In the genomic region with DNA sequence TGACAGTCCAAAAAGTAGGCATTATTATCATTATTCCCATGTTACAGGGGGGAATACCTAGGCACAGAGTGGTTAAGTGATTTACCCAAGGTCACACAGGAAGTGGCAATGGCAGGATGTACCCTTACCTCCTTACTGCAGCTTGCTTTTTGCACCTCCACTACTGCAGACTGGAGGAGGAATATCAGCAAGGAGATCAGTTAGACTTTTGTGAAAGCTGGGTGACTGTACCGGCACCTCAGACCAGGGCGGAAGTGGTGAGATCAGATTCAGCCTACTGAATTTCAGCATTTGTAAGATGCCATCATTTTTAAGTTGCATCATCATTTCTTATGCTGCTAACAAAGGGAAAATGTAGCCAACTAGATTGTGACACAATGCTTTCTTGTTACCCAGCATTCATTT, we compare ENCODE assay signal across 9 cellular contexts. TPM values are rescaled to one million over a fixed set of nuclear protein-coding genes. Genes with fewer than 3 reads are reported as not detected.
DNase-seq lines count a peak whose midpoint lies in the region; ATAC-seq and TF ChIP-seq lines count a peak whose summit lies in the region.
"Had no signal": no experiment of that assay in that cellular context is flagged by ENCODE, and none has a peak within 500 bp of the region (broad histone marks: within the 10 kb centered on the region; RNA-seq: fewer than 3 reads in every experiment).

No MANE protein-coding gene starts in this region.

- TF ChIP-seq CTCF in fibroblast of the aortic adventitia (IDR thresholded peaks at IDR 0.05; ENCODE audit: insufficient read depth, low read length) (no peak), OCI-LY7 (conservative IDR thresholded peaks at IDR 0.05; ENCODE audit: low read length) (no peak)

- H4K20me1 ChIP-seq in OCI-LY7 (ENCODE audit: insufficient read depth, low read length) = no peaks in the 10 kb centered on the region

- no peaks in the 10 kb centered on the region for H3K9me2 ChIP-seq in OCI-LY7 (ENCODE audit: insufficient read depth, low read length)

- H3K36me3 ChIP-seq in OCI-LY7 (ENCODE audit: insufficient read depth, low read length) = no peaks in the 10 kb centered on the region

- H3K4me3 ChIP-seq in fibroblast of the aortic adventitia (ENCODE audit: low read depth, low read length) (no peak overlapping the region), OCI-LY7 (ENCODE audit: low read depth, low read length, poor library complexity, severe bottlenecking) (no peak overlapping the region)

- no peaks in the 10 kb centered on the region for H3K4me1 ChIP-seq in OCI-LY7 (ENCODE audit: insufficient read depth, low read length, poor library complexity, severe bottlenecking)

- POLR2A ChIA-PET in OCI-LY7 (lab: Charles Lee) = interaction anchor here (1.4 kb wide), 1 partner anchor 17 kb away, joined by 4 read pairs; no protein-coding TSS in a partner anchor

- H3K9me3 ChIP-seq in OCI-LY7 (ENCODE audit: low read length) = no peaks in the 10 kb centered on the region

- H2AFZ ChIP-seq in OCI-LY7 (ENCODE audit: low read length) = no peak overlapping the region

- ATAC-seq in GM19023 (IDR thresholded peaks at IDR 0.05; ENCODE audit: unreplicated experiment) (no peak), HG03442 (IDR thresholded peaks at IDR 0.05; ENCODE audit: unreplicated experiment) (no peak)

- H3K27ac ChIP-seq in OCI-LY7 (ENCODE audit: low read depth, low read length, poor library complexity, severe bottlenecking) = no peak overlapping the region

- BruUV-seq in OCI-LY7 (replicated peaks; lab: Mats Ljungman, UMichigan) = no TSS peak

- no peaks in the 10 kb centered on the region for H3K79me2 ChIP-seq in OCI-LY7 (ENCODE audit: insufficient read depth, low read depth, low read length)

- CTCF ChIA-PET in OCI-LY7 (lab: Charles Lee; ENCODE audit: unreplicated experiment) = no interaction called here

- DNase-seq in MV-4-11 (lab: John Stamatoyannopoulos, UW) = peak; percentile 94
- peak; percentile 70 for DNase-seq in activated CD8-positive, alpha-beta memory T cell treated with anti-CD3 and anti-CD28 coated beads, Interleukin-2, amount 50 U/mL, for 4 hours
- DNase-seq in fibroblast of the aortic adventitia (ENCODE audit: low read depth) = peak; percentile 82
- peak; percentile 46 for DNase-seq in stimulated activated CD8-positive, alpha-beta memory T cell treated with anti-CD3 and anti-CD28 coated beads, Interleukin-7, amount 100 ng/mL, for 24 hours (ENCODE audit: low read depth)
- DNase-seq in HK-2 (ENCODE audit: unreplicated experiment) = no peak
- DNase-seq in OCI-LY7 (ENCODE audit: low spot score) = no peak
- DNase-seq: GOT3 had no signal

- intact Hi-C loops in OCI-LY7 (cut with micrococcal nuclease; ENCODE audit: unreplicated experiment) = no loop called here

- no peak overlapping the region for H3K4me2 ChIP-seq in OCI-LY7 (ENCODE audit: low read length)

RNA-seq across cellular contexts. Expression of gene ADARB1, which starts 4.5 kb away (rescaled TPM):
- 2.1 and 7.0 TPM in 2 replicates for total RNA-seq in fibroblast of the aortic adventitia (ENCODE audit: low replicate concordance)
- total RNA-seq in OCI-LY7 (2014; rRNA removed; shearing (Covaris generic)) = 6.6 and 17.4 TPM in 2 replicates
- 20.5 and 20.8 TPM in 2 replicates for total RNA-seq in OCI-LY7 (2022)

Comparison
In these comparisons a context has a peak if more than half of its experiments do, and no peak if none do; other contexts are left out.
1. DNase-seq: peak in MV-4-11 (single experiment), activated CD8-positive, alpha-beta memory T cell treated with anti-CD3 and anti-CD28 coated beads, Interleukin-2, amount 50 U/mL, for 4 hours (single experiment), fibroblast of the aortic adventitia (single experiment) and stimulated activated CD8-positive, alpha-beta memory T cell treated with anti-CD3 and anti-CD28 coated beads, Interleukin-7, amount 100 ng/mL, for 24 hours (single experiment); none in HK-2 (single experiment) and OCI-LY7 (single experiment).